8 cellular contexts compared by ENCODE assay signal in the genomic region with DNA sequence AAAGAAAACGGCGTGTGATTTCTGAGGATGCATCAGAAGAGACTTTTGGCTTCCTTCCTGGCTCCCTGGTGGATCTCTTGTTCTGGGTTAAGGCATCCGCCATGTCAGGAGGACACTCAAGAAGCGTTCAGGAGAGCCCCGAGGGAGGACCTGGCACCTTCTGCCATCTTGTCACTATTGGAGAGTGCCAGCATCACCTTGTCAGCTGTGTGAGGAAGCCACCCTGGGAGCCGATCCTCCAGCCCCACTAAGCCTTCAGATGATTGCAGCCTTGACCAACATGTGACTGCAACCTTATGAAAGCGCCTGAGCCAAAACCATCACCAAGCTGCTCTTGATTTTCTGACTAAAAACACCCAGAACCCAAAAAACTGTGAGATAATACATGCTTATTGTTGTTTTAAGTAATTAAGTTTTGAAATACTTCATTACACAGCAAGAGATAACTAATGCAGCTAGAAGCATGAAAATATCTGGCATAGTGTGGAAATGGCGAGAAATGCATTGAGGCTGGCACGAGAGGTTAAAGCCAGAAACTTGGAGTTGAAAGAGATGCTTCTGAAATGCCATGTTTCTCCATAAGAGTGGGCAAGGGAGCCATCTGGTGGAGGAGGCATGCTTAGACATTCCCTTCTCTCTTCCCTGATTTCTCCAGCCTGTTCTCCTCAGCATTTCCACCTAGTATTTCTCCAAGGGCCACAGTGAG. TPM values are rescaled to one million over a fixed set of nuclear protein-coding genes. Genes with fewer than 3 reads are reported as not detected.
DNase-seq lines count a peak whose midpoint lies in the region; ATAC-seq and TF ChIP-seq lines count a peak whose summit lies in the region.

No MANE protein-coding gene starts in this region.

- no peaks in the 10 kb centered on the region for H3K36me3 Mint-ChIP-seq in CD14-positive monocyte
- no peaks in the 10 kb centered on the region for H3K36me3 Mint-ChIP-seq in activated CD4-positive, alpha-beta memory T cell treated with anti-CD3 and anti-CD28 coated beads, Interleukin-2, amount 10 ng/mL, durations not matched to agents 7 days and 5 days (ENCODE audit: low read depth)
- no peaks in the 10 kb centered on the region for H3K36me3 Mint-ChIP-seq in natural killer cell treated with Interleukin-12 subunit alpha and Interleukin-12 subunit beta and Interleukin-15 and Interleukin-18, amount 100 ng/mL, for 72 hours

- H3K27me3 ChIP-seq in transverse colon, result no peaks in the 10 kb centered on the region

- peaks cover 13% of the 10 kb centered on the region for H3K4me1 Mint-ChIP-seq in CD14-positive monocyte
- peaks cover 16% of the 10 kb centered on the region for H3K4me1 Mint-ChIP-seq in activated CD4-positive, alpha-beta memory T cell treated with anti-CD3 and anti-CD28 coated beads, Interleukin-2, amount 10 ng/mL, durations not matched to agents 7 days and 5 days
- peaks cover 8 to 10% of the 10 kb centered on the region in 2 donors for H3K4me1 Mint-ChIP-seq in natural killer cell treated with Interleukin-12 subunit alpha and Interleukin-12 subunit beta and Interleukin-15 and Interleukin-18, amount 100 ng/mL, for 72 hours (ENCODE audit: low read depth in 2 of 2)

- no peak overlapping the region for H3K4me3 ChIP-seq in transverse colon

- POLR2A ChIA-PET in HEK293T (lab: Yijun Ruan, JAX), result interaction anchor here (1.1 to 1.6 kb wide), 2 partner anchors 14 to 17 kb away, joined by 3 to 4 read pairs; no protein-coding TSS in a partner anchor
- POLR2A ChIA-PET in activated CD4-positive, alpha-beta memory T cell treated with anti-CD3 and anti-CD28 coated beads, Interleukin-2, amount 10 ng/mL, durations not matched to agents 7 days and 5 days (lab: Charles Lee), result no interaction called here

- no peak overlapping the region for H3K4me3 Mint-ChIP-seq in CD14-positive monocyte
- H3K4me3 Mint-ChIP-seq in activated CD4-positive, alpha-beta memory T cell treated with anti-CD3 and anti-CD28 coated beads, Interleukin-2, amount 10 ng/mL, durations not matched to agents 7 days and 5 days, result no peak overlapping the region
- H3K4me3 Mint-ChIP-seq in natural killer cell treated with Interleukin-12 subunit alpha and Interleukin-12 subunit beta and Interleukin-15 and Interleukin-18, amount 100 ng/mL, for 72 hours, result no peak overlapping the region

- no peak overlapping the region for H3K27ac ChIP-seq in transverse colon

- no peaks in the 10 kb centered on the region for H3K36me3 ChIP-seq in transverse colon

- peaks cover 0 to 3% (median 2%) of the 10 kb centered on the region in 3 donors for H3K27me3 Mint-ChIP-seq in CD14-positive monocyte (ENCODE audit: low read depth in 3 of 3)
- H3K27me3 Mint-ChIP-seq in activated CD4-positive, alpha-beta memory T cell treated with anti-CD3 and anti-CD28 coated beads, Interleukin-2, amount 10 ng/mL, durations not matched to agents 7 days and 5 days, result no peaks in the 10 kb centered on the region
- peaks cover 8% of the 10 kb centered on the region in 2 donors for H3K27me3 Mint-ChIP-seq in natural killer cell treated with Interleukin-12 subunit alpha and Interleukin-12 subunit beta and Interleukin-15 and Interleukin-18, amount 100 ng/mL, for 72 hours

- H3K27ac Mint-ChIP-seq in CD14-positive monocyte, result no peak overlapping the region
- no peak overlapping the region for H3K27ac Mint-ChIP-seq in activated CD4-positive, alpha-beta memory T cell treated with anti-CD3 and anti-CD28 coated beads, Interleukin-2, amount 10 ng/mL, durations not matched to agents 7 days and 5 days
- H3K27ac Mint-ChIP-seq in natural killer cell treated with Interleukin-12 subunit alpha and Interleukin-12 subunit beta and Interleukin-15 and Interleukin-18, amount 100 ng/mL, for 72 hours, result no peak overlapping the region

- ATAC-seq in esophagus mucosa, result peak; percentile 79
- peak in 1 of 2 donors; percentile 51 for ATAC-seq in natural killer cell treated with Interleukin-12 subunit alpha and Interleukin-12 subunit beta and Interleukin-15 and Interleukin-18, amount 100 ng/mL, for 72 hours
- no peak for ATAC-seq in HG03095 (IDR thresholded peaks at IDR 0.05; ENCODE audit: unreplicated experiment)

- no peak for TF ChIP-seq POLR2A in transverse colon (IDR thresholded peaks at IDR 0.05)

- CTCF ChIA-PET in HEK293T (lab: Yijun Ruan, JAX), result interaction anchor here (0.6 to 5.1 kb wide), 7 partner anchors 22 to 155 kb away, joined by 3 to 30 read pairs (median 7); no protein-coding TSS in a partner anchor
- CTCF ChIA-PET in activated CD4-positive, alpha-beta memory T cell treated with anti-CD3 and anti-CD28 coated beads, Interleukin-2, amount 10 ng/mL, durations not matched to agents 7 days and 5 days (lab: Charles Lee), result interaction anchor here (0.8 to 9.7 kb wide), 8 partner anchors 15 to 159 kb away, joined by 5 to 111 read pairs (median 11); partner anchors contain the start of genes ANKRD2, AVPI1 and MARVELD1

- H3K9me3 Mint-ChIP-seq in CD14-positive monocyte, result peaks cover 0 to 4% (median 0%) of the 10 kb centered on the region in 7 donors
- H3K9me3 Mint-ChIP-seq in activated CD4-positive, alpha-beta memory T cell treated with anti-CD3 and anti-CD28 coated beads, Interleukin-2, amount 10 ng/mL, durations not matched to agents 7 days and 5 days, result peaks cover 2% of the 10 kb centered on the region
- H3K9me3 Mint-ChIP-seq in natural killer cell treated with Interleukin-12 subunit alpha and Interleukin-12 subunit beta and Interleukin-15 and Interleukin-18, amount 100 ng/mL, for 72 hours, result peaks cover 4% of the 10 kb centered on the region

- intact Hi-C loops in CD14-positive monocyte (cut with micrococcal nuclease) (loop anchor here (1.0 to 10.0 kb wide), 4 partner anchors 22 to 157 kb away; partner anchors contain the start of gene ANKRD2 (in 1 of the 2)), transverse colon (cut with DNase I; ENCODE audit: low total_unique reads) (no loop called here)

- TF ChIP-seq CTCF in CD14-positive monocyte (IDR thresholded peaks at IDR 0.05) (peak; percentile 89), transverse colon (IDR thresholded peaks at IDR 0.05) (peak; percentile 76 to 93 (median 82))

- H3K4me1 ChIP-seq in transverse colon, result peaks cover 0 to 14% (median 5%) of the 10 kb centered on the region in 4 donors

- DNase-seq in CD14-positive monocyte (ENCODE audit: low spot score) (no peak), HEK293T (ENCODE audit: extremely low spot score) (peak; percentile 76), NCI-H748 treated with DMSO at 0.1 percent for 48 hours (lab: John Stamatoyannopoulos, UW) (peak; percentile 23), transverse colon (peak; percentile 79)
- DNase-seq in activated CD4-positive, alpha-beta memory T cell treated with anti-CD3 and anti-CD28 coated beads, Interleukin-2, amount 10 ng/mL, durations not matched to agents 7 days and 5 days, result peak; percentile 53
- peak; percentile 57 for DNase-seq in natural killer cell treated with Interleukin-12 subunit alpha and Interleukin-12 subunit beta and Interleukin-15 and Interleukin-18, amount 100 ng/mL, for 72 hours (ENCODE audit: low spot score)

- in situ Hi-C loops in transverse colon (cut with MboI; ENCODE audit: low pct_ligation_motif_present in 1 of 4, low pct_unique_long_range_greater_than_20kb in 1 of 4, low sequenced_read_pairs in 3 of 4), result loop anchor here in 1 of 4 donors (10.0 kb wide), 1 partner anchor 47 kb away; the partner anchor contains the start of gene AVPI1

- TF ChIP-seq EP300 in transverse colon (IDR thresholded peaks at IDR 0.05; ENCODE audit: low read depth), result no peak

- 42 to 68% methylated on average over 4 to 9 of the region's 9 CpGs for WGBS in transverse colon (ENCODE audit: low coverage in 1 of 2), 2 donors

- H3K9me3 ChIP-seq in transverse colon, result no peaks in the 10 kb centered on the region

TF ChIP-seq in HEK293T, 16 proteins besides CTCF, POLR2A, EP300 and RAD21:
- TF ChIP-seq SUZ12 (IDR thresholded peaks at IDR 0.05) (no peak), L3MBTL2 (conservative IDR thresholded peaks at IDR 0.05) (no peak; the same call in 1 of the 2 replicates), FOXM1 (IDR thresholded peaks at IDR 0.05; ENCODE audit: borderline replicate concordance) (no peak), SP1 (IDR thresholded peaks at IDR 0.05) (no peak), CTBP1 (IDR thresholded peaks at IDR 0.05; ENCODE audit: borderline replicate concordance) (no peak), BHLHE40 (IDR thresholded peaks at IDR 0.05; ENCODE audit: borderline replicate concordance) (no peak), TARDBP (IDR thresholded peaks at IDR 0.05) (no peak), LEF1 (IDR thresholded peaks at IDR 0.05; ENCODE audit: borderline replicate concordance) (no peak), NFRKB (IDR thresholded peaks at IDR 0.05) (no peak)

RNA-seq across cellular contexts. Expression of gene ZFYVE27, which starts 5.4 kb away (rescaled TPM):
- polyA plus RNA-seq in CD14-positive monocyte, result 1 to 10 TPM; 6.2 to 9.7 TPM
- 10 to 100 TPM; 29.3 to 32.4 TPM for total RNA-seq in activated CD4-positive, alpha-beta memory T cell treated with anti-CD3 and anti-CD28 coated beads, Interleukin-2, amount 10 ng/mL, durations not matched to agents 7 days and 5 days
- total RNA-seq in esophagus mucosa, result 10.7 TPM
- total RNA-seq in natural killer cell treated with Interleukin-12 subunit alpha and Interleukin-12 subunit beta and Interleukin-15 and Interleukin-18, amount 100 ng/mL, for 72 hours, result 10 to 100 TPM; 34.9 to 59.6 TPM
- total RNA-seq in transverse colon, result 100 to 1,000 TPM in 1 of 4 donors, 10 to 100 TPM in 3; 46.4 to 102 (median 63.9) TPM

RNA-seq across cellular contexts. Expression of gene MARVELD1, which starts 18.0 kb away (rescaled TPM):
- polyA plus RNA-seq in CD14-positive monocyte, result 1 to 10 TPM; 3.7 to 9.2 TPM
- 1 to 10 TPM; 2.5 to 2.7 TPM for total RNA-seq in activated CD4-positive, alpha-beta memory T cell treated with anti-CD3 and anti-CD28 coated beads, Interleukin-2, amount 10 ng/mL, durations not matched to agents 7 days and 5 days
- total RNA-seq in esophagus mucosa (12.1 TPM), transverse colon (10 to 100 TPM in 2 of 4 donors, 1 to 10 TPM in 2; 5.6 to 24.6 (median 13.6) TPM)
- under 1 TPM in 1 of 2 donors, not detected in 1; 0.75 TPM for total RNA-seq in natural killer cell treated with Interleukin-12 subunit alpha and Interleukin-12 subunit beta and Interleukin-15 and Interleukin-18, amount 100 ng/mL, for 72 hours

RNA-seq across cellular contexts. Expression of gene SFRP5, which starts 40.3 kb away (rescaled TPM):
- polyA plus RNA-seq in CD14-positive monocyte, result not detected
- not detected for total RNA-seq in activated CD4-positive, alpha-beta memory T cell treated with anti-CD3 and anti-CD28 coated beads, Interleukin-2, amount 10 ng/mL, durations not matched to agents 7 days and 5 days
- total RNA-seq in esophagus mucosa (not detected), transverse colon (10 to 100 TPM in 1 of 4 donors, 1 to 10 TPM in 3; 3.8 to 10.1 (median 5.8) TPM)
- total RNA-seq in natural killer cell treated with Interleukin-12 subunit alpha and Interleukin-12 subunit beta and Interleukin-15 and Interleukin-18, amount 100 ng/mL, for 72 hours, result not detected

RNA-seq across cellular contexts. Expression of gene AVPI1, which starts 44.5 kb away (rescaled TPM):
- 1 to 10 TPM; 2.0 to 2.9 TPM for polyA plus RNA-seq in CD14-positive monocyte
- 1 to 10 TPM; 1.8 to 1.9 TPM for total RNA-seq in activated CD4-positive, alpha-beta memory T cell treated with anti-CD3 and anti-CD28 coated beads, Interleukin-2, amount 10 ng/mL, durations not matched to agents 7 days and 5 days
- total RNA-seq in esophagus mucosa, result 6.8 TPM
- under 1 TPM; 0.45 to 0.89 TPM for total RNA-seq in natural killer cell treated with Interleukin-12 subunit alpha and Interleukin-12 subunit beta and Interleukin-15 and Interleukin-18, amount 100 ng/mL, for 72 hours
- 10 to 100 TPM; 24.3 to 79.3 (median 47.9) TPM for total RNA-seq in transverse colon
